Comparison of ENCODE assay signal across 15 cellular contexts in genomic region chr2:69600425-69600824, GRCh38. TPM values are rescaled to one million over a fixed set of nuclear protein-coding genes. Genes with fewer than 3 reads are reported as not detected.
A peak's percentile ranks its signal among the peaks of the same experiment; 100 is the strongest.
DNase-seq lines count a peak whose midpoint lies in the region; ATAC-seq, FAIRE-seq and TF ChIP-seq lines count a peak whose summit lies in the region.
"Had no signal": no experiment of that assay in that cellular context is flagged by ENCODE, and none has a peak within 500 bp of the region (broad histone marks: within the 10 kb centered on the region; RNA-seq: fewer than 3 reads in every experiment).

No MANE protein-coding gene starts in this region.

- peaks cover 28% of the 10 kb centered on the region for H3K36me3 Mint-ChIP-seq in activated CD4-positive, alpha-beta T cell treated with anti-CD3 and anti-CD28 coated beads, Interleukin-2, amount 10 ng/mL, durations not matched to agents 24 days and 14 days (ENCODE audit: low read depth)
- peaks cover 42% of the 10 kb centered on the region for H3K36me3 Mint-ChIP-seq in activated T-helper 2 cell treated with anti-CD3 and anti-CD28 coated beads, Interferon-gamma antibody, Interleukin-2, Interleukin-4, amounts not matched to agents 10 μg/mL and 5 μg/mL and 100 μg/mL, durations not matched to agents 14 hours and 24 hours and 36 hours (ENCODE audit: low read depth)
- H3K36me3 Mint-ChIP-seq in natural killer cell, result no peaks in the 10 kb centered on the region

- no peaks in the 10 kb centered on the region for H3K27me3 Mint-ChIP-seq in activated CD4-positive, alpha-beta T cell treated with anti-CD3 and anti-CD28 coated beads, Interleukin-2, amount 10 ng/mL, durations not matched to agents 24 days and 14 days
- H3K27me3 Mint-ChIP-seq in activated T-helper 2 cell treated with anti-CD3 and anti-CD28 coated beads, Interferon-gamma antibody, Interleukin-2, Interleukin-4, amounts not matched to agents 10 μg/mL and 5 μg/mL and 100 μg/mL, durations not matched to agents 14 hours and 24 hours and 36 hours (ENCODE audit: low read depth), result no peaks in the 10 kb centered on the region
- H3K27me3 Mint-ChIP-seq in natural killer cell (ENCODE audit: low read depth in 2 of 2), result no peaks in the 10 kb centered on the region

- no peaks in the 10 kb centered on the region for H3K9me3 Mint-ChIP-seq in activated CD4-positive, alpha-beta T cell treated with anti-CD3 and anti-CD28 coated beads, Interleukin-2, amount 10 ng/mL, durations not matched to agents 24 days and 14 days
- no peaks in the 10 kb centered on the region for H3K9me3 Mint-ChIP-seq in activated T-helper 2 cell treated with anti-CD3 and anti-CD28 coated beads, Interferon-gamma antibody, Interleukin-2, Interleukin-4, amounts not matched to agents 10 μg/mL and 5 μg/mL and 100 μg/mL, durations not matched to agents 14 hours and 24 hours and 36 hours
- H3K9me3 Mint-ChIP-seq in natural killer cell, result no peaks in the 10 kb centered on the region
- H3K9me3 Mint-ChIP-seq: activated T-cell treated with anti-CD3 and anti-CD28 coated beads, Interleukin-2, amount 50 U/mL, for 4 hours; stimulated activated memory B cell treated with anti-CD40 and anti-IgM and Interleukin-4, amounts not matched to agents 10 μg/mL and 1 μg/mL and 100 μg/mL, for 72 hours had no signal

- peak; percentile 12 for FAIRE-seq in GM18507 (lab: Jason Lieb, UNC)
- FAIRE-seq: kidney had no signal

- H3K4me3 Mint-ChIP-seq in activated CD4-positive, alpha-beta T cell treated with anti-CD3 and anti-CD28 coated beads, Interleukin-2, amount 10 ng/mL, durations not matched to agents 24 days and 14 days, result no peak overlapping the region
- peak overlapping the region; percentile 3 for H3K4me3 Mint-ChIP-seq in activated T-helper 2 cell treated with anti-CD3 and anti-CD28 coated beads, Interferon-gamma antibody, Interleukin-2, Interleukin-4, amounts not matched to agents 10 μg/mL and 5 μg/mL and 100 μg/mL, durations not matched to agents 14 hours and 24 hours and 36 hours (ENCODE audit: low read depth)
- no peak overlapping the region for H3K4me3 Mint-ChIP-seq in natural killer cell
- H3K4me3 Mint-ChIP-seq: activated T-cell treated with anti-CD3 and anti-CD28 coated beads, Interleukin-2, amount 50 U/mL, for 4 hours; stimulated activated memory B cell treated with anti-CD40 and anti-IgM and Interleukin-4, amounts not matched to agents 10 μg/mL and 1 μg/mL and 100 μg/mL, for 72 hours had no signal

- H3K4me1 Mint-ChIP-seq in activated CD4-positive, alpha-beta T cell treated with anti-CD3 and anti-CD28 coated beads, Interleukin-2, amount 10 ng/mL, durations not matched to agents 24 days and 14 days, result peaks cover 63% of the 10 kb centered on the region
- peaks cover 68% of the 10 kb centered on the region for H3K4me1 Mint-ChIP-seq in activated T-helper 2 cell treated with anti-CD3 and anti-CD28 coated beads, Interferon-gamma antibody, Interleukin-2, Interleukin-4, amounts not matched to agents 10 μg/mL and 5 μg/mL and 100 μg/mL, durations not matched to agents 14 hours and 24 hours and 36 hours (ENCODE audit: low read depth)
- peaks cover 66 to 74% of the 10 kb centered on the region in 2 donors for H3K4me1 Mint-ChIP-seq in natural killer cell
- H3K4me1 Mint-ChIP-seq: stimulated activated memory B cell treated with anti-CD40 and anti-IgM and Interleukin-4, amounts not matched to agents 10 μg/mL and 1 μg/mL and 100 μg/mL, for 72 hours had no signal

- peak; percentile 75 for DNase-seq in activated CD4-positive, alpha-beta T cell treated with anti-CD3 and anti-CD28 coated beads, Interleukin-2, amount 10 ng/mL, durations not matched to agents 24 days and 14 days
- no peak for DNase-seq in activated CD4-positive, alpha-beta T cell treated with anti-CD3 and anti-CD28 coated beads for 4 hours
- DNase-seq in GM18507 (ENCODE audit: extremely low spot score, insufficient read length, low read depth) (no peak), natural killer cell (no peak), NCI-H69 (lab: John Stamatoyannopoulos, UW) (no peak)
- DNase-seq in activated T-helper 2 cell treated with anti-CD3 and anti-CD28 coated beads, Interferon-gamma antibody, Interleukin-2, Interleukin-4, amounts not matched to agents 10 μg/mL and 5 μg/mL and 100 μg/mL, durations not matched to agents 14 hours and 24 hours and 36 hours (ENCODE audit: low spot score), result peak; percentile 33
- DNase-seq in central memory CD4-positive, alpha-beta T cell, result no peak
- DNase-seq: activated CD4-positive, CD25-positive, alpha-beta regulatory T cell treated with anti-CD3 and anti-CD28 coated beads, Interleukin-2, amount 50 U/mL, for 72 hours; activated T-cell treated with anti-CD3 and anti-CD28 coated beads, Interleukin-2, amount 50 U/mL, for 4 hours; hypothalamus; kidney; NCI-H1417 treated with DMSO at 0.1 percent for 48 hours; SJCRH30 had no signal

- intact Hi-C loops in activated CD4-positive, alpha-beta T cell treated with anti-CD3 and anti-CD28 coated beads, Interleukin-2, amount 10 ng/mL, durations not matched to agents 24 days and 14 days (cut with micrococcal nuclease), result loop anchor here (2.0 to 5.0 kb wide), 3 partner anchors 16 to 42 kb away; partner anchors contain the start of gene AAK1
- intact Hi-C loops in activated T-helper 2 cell treated with anti-CD3 and anti-CD28 coated beads, Interferon-gamma antibody, Interleukin-2, Interleukin-4, amounts not matched to agents 10 μg/mL and 5 μg/mL and 100 μg/mL, durations not matched to agents 14 hours and 24 hours and 36 hours (cut with micrococcal nuclease), result loop anchor here (1.0 to 5.0 kb wide), 5 partner anchors 15 to 174 kb away; no protein-coding TSS in a partner anchor
- intact Hi-C loops in natural killer cell (cut with micrococcal nuclease), result loop anchor here (2.0 kb wide), 1 partner anchor 16 kb away; no protein-coding TSS in a partner anchor

- no peak for ATAC-seq in natural killer cell
- ATAC-seq in HG03097 (IDR thresholded peaks at IDR 0.05; ENCODE audit: low FRiP score, unreplicated experiment), result no peak
- ATAC-seq: stimulated activated memory B cell treated with anti-CD40 and anti-IgM and Interleukin-4, amounts not matched to agents 10 μg/mL and 1 μg/mL and 100 μg/mL, for 72 hours had no signal

- H3K27ac Mint-ChIP-seq in activated CD4-positive, alpha-beta T cell treated with anti-CD3 and anti-CD28 coated beads, Interleukin-2, amount 10 ng/mL, durations not matched to agents 24 days and 14 days, result peak overlapping the region; percentile 76
- peak overlapping the region; percentile 87 for H3K27ac Mint-ChIP-seq in activated T-helper 2 cell treated with anti-CD3 and anti-CD28 coated beads, Interferon-gamma antibody, Interleukin-2, Interleukin-4, amounts not matched to agents 10 μg/mL and 5 μg/mL and 100 μg/mL, durations not matched to agents 14 hours and 24 hours and 36 hours
- H3K27ac Mint-ChIP-seq in natural killer cell, result peak overlapping the region; percentile 73 to 75
- H3K27ac Mint-ChIP-seq: stimulated activated memory B cell treated with anti-CD40 and anti-IgM and Interleukin-4, amounts not matched to agents 10 μg/mL and 1 μg/mL and 100 μg/mL, for 72 hours had no signal

- TF ChIP-seq CTCF in natural killer cell (IDR thresholded peaks at IDR 0.05), result no peak

RNA-seq across cellular contexts. Expression of gene AAK1, which starts 43.1 kb away (rescaled TPM):
- 81.7 and 86.0 TPM in 2 replicates for total RNA-seq in activated CD4-positive, alpha-beta T cell treated with anti-CD3 and anti-CD28 coated beads, Interleukin-2, amount 10 ng/mL, durations not matched to agents 24 days and 14 days
- 108 TPM in 2 replicates for total RNA-seq in activated T-helper 2 cell treated with anti-CD3 and anti-CD28 coated beads, Interferon-gamma antibody, Interleukin-2, Interleukin-4, amounts not matched to agents 10 μg/mL and 5 μg/mL and 100 μg/mL, durations not matched to agents 14 hours and 24 hours and 36 hours
- total RNA-seq in natural killer cell, result 100 to 1,000 TPM; 174 to 249 (median 204) TPM

Comparison
In these comparisons a context has a peak if more than half of its experiments do, and no peak if none do; other contexts are left out.
1. DNase-seq: peak in activated CD4-positive, alpha-beta T cell treated with anti-CD3 and anti-CD28 coated beads, Interleukin-2, amount 10 ng/mL, durations not matched to agents 24 days and 14 days (single experiment) and activated T-helper 2 cell treated with anti-CD3 and anti-CD28 coated beads, Interferon-gamma antibody, Interleukin-2, Interleukin-4, amounts not matched to agents 10 μg/mL and 5 μg/mL and 100 μg/mL, durations not matched to agents 14 hours and 24 hours and 36 hours (single experiment); none in activated CD4-positive, alpha-beta T cell treated with anti-CD3 and anti-CD28 coated beads for 4 hours (0 of 2), GM18507 (single experiment), natural killer cell (single experiment), central memory CD4-positive, alpha-beta T cell (single experiment) and NCI-H69 (single experiment).
2. Peak in every context shown above with its lines, with median percentiles within 50 percentile points of each other: H3K27ac Mint-ChIP-seq.